ENCODE assay signal across 22 cellular contexts in genomic region chr7:26525413-26526287, GRCh38.
DNase-seq lines count a peak whose midpoint lies in the region; ATAC-seq, FAIRE-seq and TF ChIP-seq lines count a peak whose summit lies in the region.
"Had no signal": no experiment of that assay in that cellular context is flagged by ENCODE, and none has a peak within 500 bp of the region (broad histone marks: within the 10 kb centered on the region; RNA-seq: fewer than 3 reads in every experiment).

No MANE protein-coding gene starts in this region.

- H3K36me3 ChIP-seq in mucosa of descending colon (ENCODE audit: low read depth) (no peaks in the 10 kb centered on the region), HepG2 (replicated peaks in 1 of 2; ENCODE audit: control insufficient read depth in 1 of 2, insufficient read depth in 2 of 2, low read length in 2 of 2) (no peaks in the 10 kb centered on the region)
- H3K36me3 ChIP-seq: BLaER1 treated with 17β-estradiol and CSF1 and Interleukin-3, amounts not matched to agents 10 nM and 100 nM; esophagus squamous epithelium; heart left ventricle; SJSA1; thoracic aorta had no signal

- no peak for TF ChIP-seq RAD21 in HepG2 (CRISPR knock-in tag; IDR thresholded peaks at IDR 0.05)

- POLR2A ChIA-PET in HepG2 (lab: Yijun Ruan, JAX) = no interaction called here

- H3K9ac ChIP-seq in HepG2 (ENCODE audit: insufficient read depth, low read depth, low read length) = no peak overlapping the region
- H3K9ac ChIP-seq: BLaER1 treated with 17β-estradiol and CSF1 and Interleukin-3, amounts not matched to agents 10 nM and 100 nM had no signal

- no peak overlapping the region for H3K4me2 ChIP-seq in HepG2 (ENCODE audit: low read depth, low read length)
- H3K4me2 ChIP-seq: BLaER1 treated with 17β-estradiol and CSF1 and Interleukin-3, amounts not matched to agents 10 nM and 100 nM had no signal

- no peak for TF ChIP-seq EP300 in HepG2 (IDR thresholded peaks at IDR 0.05; ENCODE audit: low read depth in 2 of 2, low read length in 2 of 2)
- no peak for TF ChIP-seq EP300 in HepG2 (CRISPR knock-in tag; IDR thresholded peaks at IDR 0.05; ENCODE audit: borderline replicate concordance)

- peak; percentile 98 for ATAC-seq in mucosa of descending colon
- no peak for ATAC-seq in HepG2
- no peak for ATAC-seq in left ventricle myocardium superior
- ATAC-seq: heart left ventricle, sciatic nerve had no signal

- WGBS in HepG2 (ENCODE audit: low lambda C conversion rate) = 35% methylated on average over 14 of the region's 17 CpGs

- DNase-seq in KBM-7 = peak; percentile 63
- peak; percentile 79 to 93 for DNase-seq in NCI-H2081 (lab: John Stamatoyannopoulos, UW)
- peak; percentile 81 for DNase-seq in NOMO-1 treated with DMSO at 0.1 percent for 48 hours (lab: John Stamatoyannopoulos, UW; ENCODE audit: unreplicated experiment)
- DNase-seq in mucosa of descending colon = peak in 1 of 3 donors; percentile 36
- no peak for DNase-seq in urothelium cell line (ENCODE audit: low spot score)
- DNase-seq in HepG2 (ENCODE audit: low spot score) = no peak
- DNase-seq in cardiac septum (ENCODE audit: low spot score) = no peak
- no peak for DNase-seq in left ventricle myocardium superior
- DNase-seq: activated CD4-positive, alpha-beta T cell treated with anti-CD3 and anti-CD28 coated beads for 48 hours; activated T-cell treated with anti-CD3 and anti-CD28 coated beads for 4 hours; dorsolateral prefrontal cortex; esophagus squamous epithelium; GOT3; heart left ventricle; kidney; stimulated activated CD4-positive, alpha-beta T cell treated with anti-CD3 and anti-CD28 coated beads, Interleukin-2, amount 100 ng/mL, for 48 hours; T-helper 9 cell had no signal

- no peak for TF ChIP-seq POLR2A in HepG2 (IDR thresholded peaks at IDR 0.05; ENCODE audit: insufficient read depth in 1 of 2, low read depth in 2 of 2, low read length in 2 of 2)

- FAIRE-seq in urothelium cell line (lab: Jason Lieb, UNC) = no peak
- FAIRE-seq in HepG2 (lab: Jason Lieb, UNC) = no peak
- FAIRE-seq: HTR-8/SVneo, kidney had no signal

- H3K9me3 ChIP-seq in mucosa of descending colon = no peaks in the 10 kb centered on the region
- no peaks in the 10 kb centered on the region for H3K9me3 ChIP-seq in HepG2 (ENCODE audit: low read length)
- H3K9me3 ChIP-seq: esophagus squamous epithelium, SJSA1, thoracic aorta had no signal

- intact Hi-C loops in mucosa of descending colon (cut with DNase I, micrococcal nuclease) (no loop called here), HepG2 (cut with micrococcal nuclease; ENCODE audit: unreplicated experiment) (no loop called here), cardiac septum (cut with DNase I) (no loop called here), left ventricle myocardium superior (cut with micrococcal nuclease) (no loop called here)

- no peaks in the 10 kb centered on the region for H4K20me1 ChIP-seq in HepG2 (ENCODE audit: insufficient read depth, low read length)
- H4K20me1 ChIP-seq: BLaER1 treated with 17β-estradiol and CSF1 and Interleukin-3, amounts not matched to agents 10 nM and 100 nM had no signal

- H3K4me3 ChIP-seq in mucosa of descending colon (no peak overlapping the region), HepG2 (replicated peaks in 1 of 3; ENCODE audit: insufficient read depth in 1 of 3, low read depth in 2 of 3, low read length in 3 of 3) (no peak overlapping the region)
- H3K4me3 ChIP-seq: BLaER1 treated with 17β-estradiol and CSF1 and Interleukin-3, amounts not matched to agents 10 nM and 100 nM; dorsolateral prefrontal cortex; esophagus squamous epithelium; heart left ventricle; SJSA1; thoracic aorta had no signal

- no peaks in the 10 kb centered on the region for H3K79me2 ChIP-seq in HepG2 (ENCODE audit: insufficient read depth, low read length)

- BruUV-seq in HepG2 (replicated peaks; lab: Mats Ljungman, UMichigan) = no TSS peak

- H3K27ac ChIP-seq in HepG2 (ENCODE audit: extremely low read length, insufficient read depth, low read length) = no peak overlapping the region
- H3K27ac ChIP-seq: BLaER1 treated with 17β-estradiol and CSF1 and Interleukin-3, amounts not matched to agents 10 nM and 100 nM; dorsolateral prefrontal cortex; esophagus squamous epithelium; heart left ventricle; SJSA1; thoracic aorta had no signal

- TF ChIP-seq CTCF in mucosa of descending colon (IDR thresholded peaks at IDR 0.05) (no peak), HepG2 (CRISPR knock-in tag; IDR thresholded peaks at IDR 0.05) (no peak)

- no peaks in the 10 kb centered on the region for H3K4me1 ChIP-seq in mucosa of descending colon (ENCODE audit: low read depth)
- H3K4me1 ChIP-seq in HepG2 (ENCODE audit: insufficient read depth, low read length) = no peaks in the 10 kb centered on the region
- H3K4me1 ChIP-seq: esophagus squamous epithelium, heart left ventricle, SJSA1 had no signal

- CTCF ChIA-PET in HepG2 (lab: Yijun Ruan, JAX; ENCODE audit: low intra/inter-chr PET ratio, low total read pairs) = no interaction called here

- H3K27me3 ChIP-seq in HepG2 (ENCODE audit: control insufficient read depth in 1 of 2, insufficient read depth in 2 of 2, low read length in 2 of 2) = peaks cover 0 to 11% of the 10 kb centered on the region in 2 experiments; a peak in 2 of 5 replicates
- H3K27me3 ChIP-seq: BLaER1 treated with 17β-estradiol and CSF1 and Interleukin-3, amounts not matched to agents 10 nM and 100 nM had no signal

- no peak overlapping the region for H2AFZ ChIP-seq in HepG2 (ENCODE audit: low read length)

- in situ Hi-C loops in KBM-7 (cut with MboI; ENCODE audit: low pct_unique_long_range_greater_than_20kb, low sequenced_read_pairs) (no loop called here), HepG2 (cut with HindIII; ENCODE audit: extremely low pct_ligation_motif_present, low pct_unique_long_range_greater_than_20kb) (no loop called here)

TF ChIP-seq in HepG2, 621 proteins besides CTCF, POLR2A, EP300 and RAD21 (continues in another document):
- TF ChIP-seq MED13 (CRISPR knock-in tag; IDR thresholded peaks at IDR 0.05) = no peak
- no peak for TF ChIP-seq ZBTB2 (CRISPR knock-in tag; IDR thresholded peaks at IDR 0.05; ENCODE audit: low read depth)
- no peak for TF ChIP-seq ZC3H4 (CRISPR knock-in tag; IDR thresholded peaks at IDR 0.05; ENCODE audit: borderline replicate concordance)
- no peak for TF ChIP-seq MZF1 (CRISPR knock-in tag; IDR thresholded peaks at IDR 0.05; ENCODE audit: borderline replicate concordance)
- no peak for TF ChIP-seq MTF2 (CRISPR knock-in tag; IDR thresholded peaks at IDR 0.05; ENCODE audit: borderline replicate concordance)
- TF ChIP-seq SP5 (CRISPR knock-in tag; IDR thresholded peaks at IDR 0.05; ENCODE audit: borderline replicate concordance, low read depth) = no peak
- TF ChIP-seq ZNF709 (CRISPR knock-in tag; IDR thresholded peaks at IDR 0.05) = no peak
- no peak for TF ChIP-seq ZNF749 (CRISPR knock-in tag; IDR thresholded peaks at IDR 0.05; ENCODE audit: borderline replicate concordance)
- TF ChIP-seq PBX2 (CRISPR knock-in tag; IDR thresholded peaks at IDR 0.05) = no peak
- no peak for TF ChIP-seq ZKSCAN1 (IDR thresholded peaks at IDR 0.05; ENCODE audit: low read length)
- TF ChIP-seq ZNF225 (CRISPR knock-in tag; IDR thresholded peaks at IDR 0.05) = no peak
- no peak for TF ChIP-seq TIGD3 (CRISPR knock-in tag; IDR thresholded peaks at IDR 0.05; ENCODE audit: borderline replicate concordance)
- TF ChIP-seq DR1 (CRISPR knock-in tag; IDR thresholded peaks at IDR 0.05) = no peak

Comparison
In these comparisons a context has a peak if more than half of its experiments do, and no peak if none do; other contexts are left out.
1. DNase-seq: peak in KBM-7 (single experiment), NCI-H2081 (2 of 2) and NOMO-1 treated with DMSO at 0.1 percent for 48 hours (single experiment); none in urothelium cell line (single experiment), HepG2 (single experiment), cardiac septum (single experiment) and left ventricle myocardium superior (single experiment).